In the genomic region with DNA sequence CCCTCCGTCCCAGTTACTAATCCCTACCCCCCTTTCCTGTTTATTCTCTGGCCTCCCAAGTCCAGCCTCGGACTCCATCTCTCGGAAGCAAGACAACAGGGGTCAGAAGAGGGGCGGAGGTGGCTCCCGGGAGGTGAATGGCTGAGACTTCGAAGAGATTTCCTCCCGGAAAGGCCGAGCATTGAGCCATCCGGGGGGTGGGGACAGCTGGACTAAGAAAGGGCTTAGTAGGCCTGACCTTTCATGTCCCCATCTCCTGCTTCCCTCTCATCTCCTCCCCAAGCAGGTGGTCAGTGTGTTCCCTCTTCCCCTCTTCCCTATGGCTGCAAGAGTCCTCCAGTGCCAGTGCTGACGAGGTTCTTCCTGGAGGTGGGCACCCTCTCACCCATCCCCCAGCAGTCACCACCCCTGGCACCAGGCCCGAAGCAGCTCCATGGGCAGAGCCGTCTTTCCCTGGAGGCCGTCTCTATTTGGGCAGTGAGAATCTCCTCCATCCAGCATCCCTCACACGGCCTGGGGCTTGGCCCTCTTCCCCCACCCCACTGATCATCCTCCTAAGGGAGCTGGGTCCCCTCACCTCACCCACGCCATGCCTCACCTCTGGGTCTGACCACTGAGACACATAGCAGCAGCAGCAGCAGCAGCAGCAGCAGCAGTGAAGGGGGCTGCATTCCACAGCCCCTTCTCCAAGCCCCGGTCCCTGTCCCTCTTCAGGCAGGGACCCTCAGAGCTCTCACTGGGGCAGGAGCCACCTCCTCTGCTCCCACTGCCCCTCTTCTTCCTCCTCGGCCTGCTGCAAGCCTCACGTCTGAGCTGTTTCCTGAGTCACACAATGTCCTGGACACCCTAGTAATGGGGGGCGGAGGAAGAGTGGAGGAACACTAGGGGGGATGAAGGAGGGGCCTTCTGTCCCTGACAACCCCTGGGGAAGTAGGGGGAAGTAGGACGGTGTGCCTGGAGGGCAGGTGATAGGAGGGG, we compare ENCODE assay signal across 12 cellular contexts. TPM values are rescaled to one million over a fixed set of nuclear protein-coding genes. Genes with fewer than 3 reads are reported as not detected.
DNase-seq lines count a peak whose midpoint lies in the region; ATAC-seq and TF ChIP-seq lines count a peak whose summit lies in the region.
"Had no signal": no experiment of that assay in that cellular context is flagged by ENCODE, and none has a peak within 500 bp of the region (broad histone marks: within the 10 kb centered on the region; RNA-seq: fewer than 3 reads in every experiment).

Gene NOTCH4, minus strand, starts transcription at position 810 of the 978 bp plus-strand sequence. Its CDS starts 139 bp downstream, at position 671.

- H3K4me3 ChIP-seq in dorsolateral prefrontal cortex (peak within 1 kb of the TSS in 19 of 59 donors; percentile 6 to 44 (median 23)), suprapubic skin (peak within 1 kb of the TSS; percentile 21)

- no peaks in the 10 kb centered on the region for H3K36me3 ChIP-seq in suprapubic skin

- peaks cover 0 to 6% (median 0%) of the 10 kb centered on the region in 45 donors for H3K27me3 ChIP-seq in dorsolateral prefrontal cortex
- no peaks in the 10 kb centered on the region for H3K27me3 ChIP-seq in suprapubic skin

- no peak for TF ChIP-seq EP300 in suprapubic skin (IDR thresholded peaks at IDR 0.05)

- H3K27ac ChIP-seq in dorsolateral prefrontal cortex (peak within 1 kb of the TSS in 20 of 59 donors; percentile 7 to 64 (median 48)), suprapubic skin (no peak within 1 kb of the TSS)

- 57% methylated on average over 19 of the region's 20 CpGs for WGBS in suprapubic skin

- TF ChIP-seq CTCF in dorsolateral prefrontal cortex (IDR thresholded peaks at IDR 0.05 in 54 of 56, conservative IDR thresholded peaks at IDR 0.05 in 2 of 56; ENCODE audit: low read depth in 1 of 56, partially characterized antibody in 56 of 56) (no peak), suprapubic skin (IDR thresholded peaks at IDR 0.05) (no peak)

- ATAC-seq in GM21786 (IDR thresholded peaks at IDR 0.05; ENCODE audit: unreplicated experiment): no peak
- no peak for ATAC-seq in HG02884 (IDR thresholded peaks at IDR 0.05; ENCODE audit: unreplicated experiment)
- no peak for ATAC-seq in GM18517 (IDR thresholded peaks at IDR 0.05; ENCODE audit: unreplicated experiment)
- ATAC-seq: left colon had no signal

- intact Hi-C loops in dorsolateral prefrontal cortex (cut with DNase I): no loop called here

- no peaks in the 10 kb centered on the region for H3K9me3 ChIP-seq in suprapubic skin

- TF ChIP-seq POLR2A in suprapubic skin (IDR thresholded peaks at IDR 0.05): no peak

- DNase-seq in dorsolateral prefrontal cortex (no peak), mesenteric fat pad (ENCODE audit: low spot score) (peak; percentile 81), suprapubic skin (ENCODE audit: low spot score in 2 of 2) (peak in 1 of 2 donors; percentile 28)
- no peak for DNase-seq in stimulated activated CD4-positive, alpha-beta T cell treated with anti-CD3 and anti-CD28 coated beads, Interleukin-15, amount 100 ng/mL, for 24 hours
- DNase-seq: activated CD4-positive, alpha-beta T cell treated with anti-CD3 and anti-CD28 coated beads for 4 hours; CD8-positive, alpha-beta memory T cell; foreskin melanocyte; left colon had no signal

- peaks cover 22% of the 10 kb centered on the region for H3K4me1 ChIP-seq in suprapubic skin

TF ChIP-seq in PFSK-1, 5 proteins besides CTCF, POLR2A, EP300 and RAD21:
- TF ChIP-seq FOXP2 (optimal IDR thresholded peaks at IDR 0.05; ENCODE audit: borderline replicate concordance, extremely low read depth, extremely low read length, insufficient read depth) (peak; percentile 12), SIN3A (IDR thresholded peaks at IDR 0.05; ENCODE audit: borderline replicate concordance, insufficient read depth, low read length) (no peak)

RNA-seq across cellular contexts. Expression of gene NOTCH4, which starts in this region (rescaled TPM):
- 0.59 TPM for polyA plus RNA-seq in PFSK-1 (2012; ENCODE audit: insufficient read length, low read depth)
- total RNA-seq in dorsolateral prefrontal cortex (10 to 100 TPM; 12.7 to 40.3 (median 20.8) TPM), mesenteric fat pad (113 TPM), suprapubic skin (10 to 100 TPM in 2 of 4 donors, 1 to 10 TPM in 2; 5.3 to 22.0 (median 10.2) TPM)
